ENCODE assay signal across 13 cellular contexts in genomic region chr4:152771736-152772533, GRCh38. TPM values are rescaled to one million over a fixed set of nuclear protein-coding genes. Genes with fewer than 3 reads are reported as not detected.
DNase-seq lines count a peak whose midpoint lies in the region; ATAC-seq and TF ChIP-seq lines count a peak whose summit lies in the region.
"Had no signal": no experiment of that assay in that cellular context is flagged by ENCODE, and none has a peak within 500 bp of the region (broad histone marks: within the 10 kb centered on the region; RNA-seq: fewer than 3 reads in every experiment).

No MANE protein-coding gene starts in this region.

- peaks cover 6% of the 10 kb centered on the region for H3K4me1 Mint-ChIP-seq in stimulated activated naive CD8-positive, alpha-beta T cell treated with anti-CD3 and anti-CD28 coated beads, Interleukin-15, amount 100 ng/mL, for 72 hours
- no peaks in the 10 kb centered on the region for H3K4me1 Mint-ChIP-seq in stimulated activated naive B cell treated with anti-CD40 and anti-IgM and Interleukin-4, amounts not matched to agents 10 μg/mL and 1 μg/mL and 100 μg/mL, for 72 hours
- peaks cover 6% of the 10 kb centered on the region for H3K4me1 Mint-ChIP-seq in activated CD4-positive, alpha-beta T cell treated with anti-CD3 and anti-CD28 coated beads, Interleukin-2, amount 10 ng/mL, durations not matched to agents 24 days and 14 days

- BruUV-seq in mammary epithelial cell (replicated peaks; lab: Mats Ljungman, UMichigan) = no TSS peak

- no peaks in the 10 kb centered on the region for H3K4me1 ChIP-seq in mammary epithelial cell (ENCODE audit: insufficient read depth, low read length)

- H4K20me1 ChIP-seq in mammary epithelial cell (ENCODE audit: insufficient read depth, low read length) = no peaks in the 10 kb centered on the region

- in situ Hi-C loops in mammary epithelial cell (cut with MboI; ENCODE audit: low sequenced_read_pairs in 2 of 2) = no loop called here

- no peaks in the 10 kb centered on the region for H3K27me3 ChIP-seq in mammary epithelial cell (ENCODE audit: insufficient read depth, low read length)

- no peak overlapping the region for H3K9ac ChIP-seq in mammary epithelial cell (ENCODE audit: insufficient read depth, low read length)

- no peak overlapping the region for H3K27ac ChIP-seq in mammary epithelial cell (ENCODE audit: insufficient read depth, low read depth, low read length)

- H3K27me3 Mint-ChIP-seq in stimulated activated naive CD8-positive, alpha-beta T cell treated with anti-CD3 and anti-CD28 coated beads, Interleukin-15, amount 100 ng/mL, for 72 hours = peaks cover 6% of the 10 kb centered on the region
- H3K27me3 Mint-ChIP-seq in stimulated activated naive B cell treated with anti-CD40 and anti-IgM and Interleukin-4, amounts not matched to agents 10 μg/mL and 1 μg/mL and 100 μg/mL, for 72 hours = no peaks in the 10 kb centered on the region
- peaks cover 23% of the 10 kb centered on the region for H3K27me3 Mint-ChIP-seq in activated CD4-positive, alpha-beta T cell treated with anti-CD3 and anti-CD28 coated beads, Interleukin-2, amount 10 ng/mL, durations not matched to agents 24 days and 14 days

- H3K36me3 Mint-ChIP-seq in stimulated activated naive B cell treated with anti-CD40 and anti-IgM and Interleukin-4, amounts not matched to agents 10 μg/mL and 1 μg/mL and 100 μg/mL, for 72 hours = no peaks in the 10 kb centered on the region
- H3K36me3 Mint-ChIP-seq in activated CD4-positive, alpha-beta T cell treated with anti-CD3 and anti-CD28 coated beads, Interleukin-2, amount 10 ng/mL, durations not matched to agents 24 days and 14 days (ENCODE audit: low read depth) = no peaks in the 10 kb centered on the region

- intact Hi-C loops in activated CD4-positive, alpha-beta T cell treated with anti-CD3 and anti-CD28 coated beads, Interleukin-2, amount 10 ng/mL, durations not matched to agents 24 days and 14 days (cut with micrococcal nuclease) = loop anchor here (10.0 kb wide), 2 partner anchors 287 to 1657 kb away; no protein-coding TSS in a partner anchor
- intact Hi-C loops in mammary epithelial cell (cut with micrococcal nuclease) = no loop called here

- no peaks in the 10 kb centered on the region for H3K79me2 ChIP-seq in mammary epithelial cell (ENCODE audit: insufficient read depth, low read length)

- TF ChIP-seq CTCF in mammary epithelial cell (conservative IDR thresholded peaks at IDR 0.05 in 1 of 2, IDR thresholded peaks at IDR 0.05 in 1 of 2; ENCODE audit: extremely low read depth in 1 of 2, insufficient read depth in 1 of 2, low read depth in 1 of 2, low read length in 2 of 2) = no peak

- DNase-seq in stimulated activated naive CD8-positive, alpha-beta T cell treated with anti-CD3 and anti-CD28 coated beads, Interleukin-15, amount 100 ng/mL, for 72 hours = no peak
- no peak for DNase-seq in stimulated activated naive CD8-positive, alpha-beta T cell treated with anti-CD3 and anti-CD28 coated beads, Interleukin-15, Interleukin-2, amounts not matched to agents 100 U/mL and 50 U/mL, for 24 hours
- DNase-seq in stimulated activated naive B cell treated with anti-CD40 and anti-IgM and Interleukin-4, amounts not matched to agents 10 μg/mL and 1 μg/mL and 100 μg/mL, for 72 hours = no peak
- DNase-seq in amygdala (lab: John Stamatoyannopoulos, UW) = no peak
- DNase-seq in activated CD4-positive, alpha-beta T cell treated with anti-CD3 and anti-CD28 coated beads, Interleukin-2, amount 10 ng/mL, durations not matched to agents 24 days and 14 days = no peak
- DNase-seq in mammary epithelial cell = no peak
- DNase-seq: DMS53, NCI-H2171 treated with DMSO at 0.1 percent for 48 hours had no signal

- H2AFZ ChIP-seq in mammary epithelial cell (ENCODE audit: low read depth, low read length) = no peak overlapping the region

- no peak overlapping the region for H3K4me2 ChIP-seq in mammary epithelial cell (ENCODE audit: insufficient read depth, low read depth, low read length)

- 69% methylated on average over 3 of the region's 3 CpGs for WGBS in mammary epithelial cell (ENCODE audit: low coverage, missing lambda C conversion rate)

- H3K4me3 Mint-ChIP-seq in stimulated activated naive CD8-positive, alpha-beta T cell treated with anti-CD3 and anti-CD28 coated beads, Interleukin-15, amount 100 ng/mL, for 72 hours = no peak overlapping the region
- H3K4me3 Mint-ChIP-seq in stimulated activated naive B cell treated with anti-CD40 and anti-IgM and Interleukin-4, amounts not matched to agents 10 μg/mL and 1 μg/mL and 100 μg/mL, for 72 hours = no peak overlapping the region
- H3K4me3 Mint-ChIP-seq in activated CD4-positive, alpha-beta T cell treated with anti-CD3 and anti-CD28 coated beads, Interleukin-2, amount 10 ng/mL, durations not matched to agents 24 days and 14 days = no peak overlapping the region
- H3K4me3 Mint-ChIP-seq: activated T-helper 1 cell treated with anti-CD3 and anti-CD28 coated beads, Interleukin-12 subunit alpha, Interleukin-12 subunit beta, Interleukin-2, Interleukin-4 antibody, amounts not matched to agents 30 ng/mL and 10 ng/mL and 1 ng/mL, durations not matched to agents 14 hours and 24 hours and 36 hours had no signal

- CTCF ChIA-PET in mammary epithelial cell (lab: Charles Lee; ENCODE audit: low non-redundant PET) = interaction anchor here (0.7 kb wide), 1 partner anchor 566 kb away, joined by 4 read pairs; no protein-coding TSS in a partner anchor

- no peak overlapping the region for H3K4me3 ChIP-seq in mammary epithelial cell (replicated peaks in 1 of 3; ENCODE audit: insufficient read depth in 1 of 3, low read depth in 2 of 3, low read length in 3 of 3)

- peak; percentile 63 for ATAC-seq in stimulated activated naive CD8-positive, alpha-beta T cell treated with anti-CD3 and anti-CD28 coated beads, Interleukin-15, amount 100 ng/mL, for 72 hours
- ATAC-seq in stimulated activated naive CD8-positive, alpha-beta T cell treated with anti-CD3 and anti-CD28 coated beads, Interleukin-15, Interleukin-2, amounts not matched to agents 100 U/mL and 50 U/mL, for 24 hours = no peak
- ATAC-seq in HG02610 (IDR thresholded peaks at IDR 0.05; ENCODE audit: unreplicated experiment) (peak; percentile 82), HG03457 (IDR thresholded peaks at IDR 0.05; ENCODE audit: unreplicated experiment) (peak; percentile 72)
- ATAC-seq in stimulated activated naive B cell treated with anti-CD40 and anti-IgM and Interleukin-4, amounts not matched to agents 10 μg/mL and 1 μg/mL and 100 μg/mL, for 72 hours (replicated peaks) = peak; percentile 39 to 45
- ATAC-seq: esophagus mucosa, HepG2 had no signal

- dilution Hi-C loops in mammary epithelial cell (cut with HindIII; ENCODE audit: low sequenced_read_pairs) = no loop called here

- H3K36me3 ChIP-seq in mammary epithelial cell (ENCODE audit: insufficient read depth, low read length) = no peaks in the 10 kb centered on the region

- peak overlapping the region in 1 of 2 donors; percentile 33 for H3K27ac Mint-ChIP-seq in stimulated activated naive CD8-positive, alpha-beta T cell treated with anti-CD3 and anti-CD28 coated beads, Interleukin-15, amount 100 ng/mL, for 72 hours
- H3K27ac Mint-ChIP-seq in stimulated activated naive B cell treated with anti-CD40 and anti-IgM and Interleukin-4, amounts not matched to agents 10 μg/mL and 1 μg/mL and 100 μg/mL, for 72 hours = no peak overlapping the region
- H3K27ac Mint-ChIP-seq in activated CD4-positive, alpha-beta T cell treated with anti-CD3 and anti-CD28 coated beads, Interleukin-2, amount 10 ng/mL, durations not matched to agents 24 days and 14 days = no peak overlapping the region
- H3K27ac Mint-ChIP-seq: activated T-helper 1 cell treated with anti-CD3 and anti-CD28 coated beads, Interleukin-12 subunit alpha, Interleukin-12 subunit beta, Interleukin-2, Interleukin-4 antibody, amounts not matched to agents 30 ng/mL and 10 ng/mL and 1 ng/mL, durations not matched to agents 14 hours and 24 hours and 36 hours had no signal

- no peaks in the 10 kb centered on the region for H3K9me3 Mint-ChIP-seq in stimulated activated naive CD8-positive, alpha-beta T cell treated with anti-CD3 and anti-CD28 coated beads, Interleukin-15, amount 100 ng/mL, for 72 hours
- no peaks in the 10 kb centered on the region for H3K9me3 Mint-ChIP-seq in stimulated activated naive B cell treated with anti-CD40 and anti-IgM and Interleukin-4, amounts not matched to agents 10 μg/mL and 1 μg/mL and 100 μg/mL, for 72 hours
- no peaks in the 10 kb centered on the region for H3K9me3 Mint-ChIP-seq in activated CD4-positive, alpha-beta T cell treated with anti-CD3 and anti-CD28 coated beads, Interleukin-2, amount 10 ng/mL, durations not matched to agents 24 days and 14 days
- H3K9me3 Mint-ChIP-seq: activated T-helper 1 cell treated with anti-CD3 and anti-CD28 coated beads, Interleukin-12 subunit alpha, Interleukin-12 subunit beta, Interleukin-2, Interleukin-4 antibody, amounts not matched to agents 30 ng/mL and 10 ng/mL and 1 ng/mL, durations not matched to agents 14 hours and 24 hours and 36 hours had no signal

- H3K9me3 ChIP-seq in mammary epithelial cell (replicated peaks; ENCODE audit: insufficient read depth, low read length) = no peaks in the 10 kb centered on the region

RNA-seq across cellular contexts. Expression of gene TIGD4, which starts 7.6 kb away (rescaled TPM):
- 0.28 and 0.31 TPM in 2 replicates for total RNA-seq in activated CD4-positive, alpha-beta T cell treated with anti-CD3 and anti-CD28 coated beads, Interleukin-2, amount 10 ng/mL, durations not matched to agents 24 days and 14 days
- total RNA-seq in mammary epithelial cell = under 1 TPM; 0.50 to 0.71 TPM
- polyA plus RNA-seq in mammary epithelial cell = 0.17 TPM
- not detected for polyA minus RNA-seq in mammary epithelial cell

RNA-seq across cellular contexts. Expression of gene ARFIP1, which starts 7.8 kb away (rescaled TPM):
- 13.0 and 14.6 TPM in 2 replicates for total RNA-seq in activated CD4-positive, alpha-beta T cell treated with anti-CD3 and anti-CD28 coated beads, Interleukin-2, amount 10 ng/mL, durations not matched to agents 24 days and 14 days
- 10 to 100 TPM; 34.8 to 42.8 TPM for total RNA-seq in mammary epithelial cell
- 14.7 TPM for polyA plus RNA-seq in mammary epithelial cell
- polyA minus RNA-seq in mammary epithelial cell = 19.6 TPM
